8 cellular contexts compared by ENCODE assay signal in the genomic region with DNA sequence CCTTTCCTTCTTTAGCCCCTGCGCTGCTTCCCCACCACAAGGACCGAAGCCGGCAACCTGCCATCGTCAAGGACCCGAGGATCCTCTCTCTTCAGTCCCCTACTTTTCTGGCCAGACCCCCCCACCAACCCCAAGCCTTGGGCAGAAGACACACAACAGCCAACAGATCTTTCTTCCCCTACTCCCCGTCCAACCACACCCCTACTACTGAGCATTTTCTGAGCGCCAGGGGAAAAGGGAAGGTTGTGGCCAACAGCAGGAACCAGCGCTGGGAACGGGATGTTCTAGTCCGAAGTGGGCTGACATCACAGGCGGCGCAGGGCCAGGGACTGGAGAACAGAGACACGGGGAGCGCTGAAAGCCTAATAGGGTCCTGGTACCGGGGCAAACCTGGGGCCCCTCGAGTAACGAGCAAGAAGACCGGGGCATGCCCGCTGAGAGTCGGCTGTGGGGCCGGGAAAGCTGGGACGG. TPM values are rescaled to one million over a fixed set of nuclear protein-coding genes. Genes with fewer than 3 reads are reported as not detected.
DNase-seq lines count a peak whose midpoint lies in the region; ATAC-seq and TF ChIP-seq lines count a peak whose summit lies in the region.

No MANE protein-coding gene starts in this region.

- POLR2A ChIA-PET in activated B cell treated with CpG ODN at 0.5 μM for 24 hours (lab: Charles Lee) = interaction anchor here (0.5 to 15.9 kb wide), 16 partner anchors 10 to 308 kb away, joined by 3 to 385 read pairs (median 5); a partner anchor contains a TSS

- H3K4me1 Mint-ChIP-seq in activated B cell treated with CpG ODN at 0.5 μM for 24 hours = peaks cover 31% of the 10 kb centered on the region
- peaks cover 26 to 45% (median 31%) of the 10 kb centered on the region in 3 donors for H3K4me1 Mint-ChIP-seq in naive B cell

- peak; percentile 80 for DNase-seq in Ammon's horn (ENCODE audit: low spot score)
- peak; percentile 61 for DNase-seq in HCEC 1CT
- DNase-seq in activated B cell treated with CpG ODN at 0.5 μM for 24 hours = peak; percentile 38
- DNase-seq in fibroblast of mammary gland (ENCODE audit: low read depth) = peak; percentile 84
- DNase-seq in naive B cell = no peak
- DNase-seq in NCI-H524 treated with DMSO at 0.1 percent for 48 hours (lab: John Stamatoyannopoulos, UW) = no peak

- peak overlapping the region; percentile 97 for H3K4me3 ChIP-seq in fibroblast of mammary gland (ENCODE audit: control insufficient read depth, low read depth, low read length)

- H3K27me3 Mint-ChIP-seq in activated B cell treated with CpG ODN at 0.5 μM for 24 hours (no peaks in the 10 kb centered on the region), naive B cell (no peaks in the 10 kb centered on the region)

- H3K36me3 Mint-ChIP-seq in activated B cell treated with CpG ODN at 0.5 μM for 24 hours (ENCODE audit: low read depth) (peaks cover 42% of the 10 kb centered on the region), naive B cell (peaks cover 0 to 14% of the 10 kb centered on the region in 2 donors)

- H3K9me3 Mint-ChIP-seq in activated B cell treated with CpG ODN at 0.5 μM for 24 hours = no peaks in the 10 kb centered on the region
- no peaks in the 10 kb centered on the region for H3K9me3 Mint-ChIP-seq in naive B cell

- H3K27ac Mint-ChIP-seq in activated B cell treated with CpG ODN at 0.5 μM for 24 hours = peak overlapping the region; percentile 87
- peak overlapping the region in 4 of 6 donors; percentile 97 to 100 (median 98) for H3K27ac Mint-ChIP-seq in naive B cell

- CTCF ChIA-PET in activated B cell treated with CpG ODN at 0.5 μM for 24 hours (lab: Charles Lee) = interaction anchor here (1.0 kb wide), 1 partner anchor 72 kb away, joined by 4 read pairs; no protein-coding TSS in a partner anchor

- intact Hi-C loops in activated B cell treated with CpG ODN at 0.5 μM for 24 hours (cut with micrococcal nuclease) = loop anchor here (1.0 to 10.0 kb wide), 2 partner anchors 12 to 467 kb away; a partner anchor contains a TSS

- TF ChIP-seq CTCF in activated B cell treated with CpG ODN at 0.5 μM for 24 hours (IDR thresholded peaks at IDR 0.05) = no peak
- TF ChIP-seq CTCF in fibroblast of mammary gland (conservative IDR thresholded peaks at IDR 0.05; ENCODE audit: control insufficient read depth, insufficient read depth, low read depth, low read length) = no peak

- H3K4me3 Mint-ChIP-seq in activated B cell treated with CpG ODN at 0.5 μM for 24 hours (peak overlapping the region; percentile 90), naive B cell (peak overlapping the region in 5 of 8 donors; percentile 91 to 96 (median 94))

- no peak for ATAC-seq in activated B cell treated with CpG ODN at 0.5 μM for 24 hours (ENCODE audit: low read depth)
- peak in 1 of 2 donors; percentile 3 for ATAC-seq in naive B cell (ENCODE audit: low read depth in 2 of 2)
- no peak for ATAC-seq in HG02763 (IDR thresholded peaks at IDR 0.05; ENCODE audit: unreplicated experiment)
- no peak for ATAC-seq in GM18519 (IDR thresholded peaks at IDR 0.05; ENCODE audit: low FRiP score, unreplicated experiment)

RNA-seq across cellular contexts. Expression of a gene that starts 0.5 kb away (rescaled TPM):
- 40.7 and 45.0 TPM in 2 replicates for total RNA-seq in activated B cell treated with CpG ODN at 0.5 μM for 24 hours
- 10 to 100 TPM in 5 of 6 donors, 1 to 10 TPM in 1; 4.5 to 20.9 (median 13.5) TPM for polyA plus RNA-seq in naive B cell (ENCODE audit: low read depth in 6 of 6)

RNA-seq across cellular contexts. Expression of a gene that starts 11.1 kb away (rescaled TPM):
- total RNA-seq in activated B cell treated with CpG ODN at 0.5 μM for 24 hours = 82.0 and 97.7 TPM in 2 replicates
- polyA plus RNA-seq in naive B cell (ENCODE audit: low read depth in 6 of 6) = 10 to 100 TPM; 37.8 to 89.1 (median 65.9) TPM

RNA-seq across cellular contexts. Expression of a gene that starts 24.5 kb away (rescaled TPM):
- total RNA-seq in activated B cell treated with CpG ODN at 0.5 μM for 24 hours = 17.3 and 20.9 TPM in 2 replicates
- 10 to 100 TPM; 29.9 to 42.3 (median 34.7) TPM for polyA plus RNA-seq in naive B cell (ENCODE audit: low read depth in 6 of 6)

RNA-seq across cellular contexts. Expression of a gene that starts 27.8 kb away (rescaled TPM):
- total RNA-seq in activated B cell treated with CpG ODN at 0.5 μM for 24 hours = 0.12 and 0.49 TPM in 2 replicates
- polyA plus RNA-seq in naive B cell (ENCODE audit: low read depth in 6 of 6) = not detected

RNA-seq across cellular contexts. Expression of a gene that starts 33.4 kb away (rescaled TPM):
- total RNA-seq in activated B cell treated with CpG ODN at 0.5 μM for 24 hours = not detected in 2 replicates
- polyA plus RNA-seq in naive B cell (ENCODE audit: low read depth in 6 of 6) = not detected

Comparison
In these comparisons a context has a peak if more than half of its experiments do, and no peak if none do; other contexts are left out.
1. DNase-seq: peak in Ammon's horn (single experiment), HCEC 1CT (single experiment), activated B cell treated with CpG ODN at 0.5 μM for 24 hours (single experiment) and fibroblast of mammary gland (single experiment); none in naive B cell (single experiment) and NCI-H524 treated with DMSO at 0.1 percent for 48 hours (single experiment).